ENCODE assay signal across 20 cellular contexts in the genomic region with DNA sequence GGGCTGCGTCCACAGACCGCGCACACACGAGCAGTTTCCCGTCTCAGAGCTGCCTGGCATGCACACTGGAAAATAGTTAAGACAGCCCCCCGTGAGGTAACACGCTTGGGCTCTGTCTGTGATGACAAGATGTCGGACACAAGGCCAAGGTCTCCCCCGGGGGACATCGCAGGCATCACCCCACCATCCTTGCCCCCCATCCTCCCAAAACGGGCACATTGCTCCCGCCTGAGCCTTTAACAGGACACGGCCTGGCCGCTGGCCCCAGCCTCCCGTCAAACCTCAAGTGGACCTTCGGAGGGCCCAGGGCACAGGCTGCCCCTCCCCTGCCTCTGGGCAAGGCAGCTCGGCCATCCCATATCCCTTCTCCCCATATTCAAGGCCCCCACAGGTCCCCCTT. TPM values are rescaled to one million over a fixed set of nuclear protein-coding genes. Genes with fewer than 3 reads are reported as not detected.
DNase-seq lines count a peak whose midpoint lies in the region; ATAC-seq, FAIRE-seq and TF ChIP-seq lines count a peak whose summit lies in the region.
"Had no signal": no experiment of that assay in that cellular context is flagged by ENCODE, and none has a peak within 500 bp of the region (broad histone marks: within the 10 kb centered on the region; RNA-seq: fewer than 3 reads in every experiment).

No MANE protein-coding gene starts in this region.

- no peak overlapping the region for H4K8ac ChIP-seq in neuronal stem cell (ENCODE audit: low read depth, low read length)

- no peak for TF ChIP-seq CTCF in brain (conservative IDR thresholded peaks at IDR 0.05)
- TF ChIP-seq CTCF in endodermal cell (conservative IDR thresholded peaks at IDR 0.05) = no peak
- TF ChIP-seq CTCF in foreskin keratinocyte (conservative IDR thresholded peaks at IDR 0.05) = no peak

- H3K36me3 Mint-ChIP-seq in brain (no peaks in the 10 kb centered on the region), endodermal cell (ENCODE audit: low read depth) (no peaks in the 10 kb centered on the region)
- H3K36me3 Mint-ChIP-seq: CD4-positive, alpha-beta memory T cell had no signal

- H3K23ac ChIP-seq in neuronal stem cell (ENCODE audit: low read depth, low read length, poor library complexity) = no peak overlapping the region

- no peak overlapping the region for H3K4ac ChIP-seq in neuronal stem cell (ENCODE audit: low read length)

- H3K27me3 Mint-ChIP-seq in brain (no peaks in the 10 kb centered on the region), endodermal cell (ENCODE audit: insufficient read depth) (peaks cover 8% of the 10 kb centered on the region)

- WGBS in endodermal cell (ENCODE audit: insufficient coverage in 1 of 2, insufficient read length in 1 of 2), 2 experiments = 93 to 97% methylated on average over 15 to 17 of the region's 17 CpGs
- no CpG with 5 or more reads among the region's 17 CpGs for WGBS in neuronal stem cell (ENCODE audit: extremely low coverage in 2 of 2, insufficient read length in 2 of 2, insufficient replicate concordance in 1 of 2), 2 donors

- H3K36me3 ChIP-seq in endodermal cell (ENCODE audit: control insufficient read depth, insufficient read depth, low read length) = no peaks in the 10 kb centered on the region
- peaks cover 1 to 53% of the 10 kb centered on the region in 2 donors for H3K36me3 ChIP-seq in neuronal stem cell (replicated peaks in 1 of 2; ENCODE audit: control insufficient read depth in 2 of 2, insufficient read depth in 2 of 2, low read length in 2 of 2)
- H3K36me3 ChIP-seq: BE2C, HAP-1 had no signal

- no peak overlapping the region for H2BK15ac ChIP-seq in neuronal stem cell (ENCODE audit: low read length)

- H2AFZ ChIP-seq in neuronal stem cell (ENCODE audit: low read length) = no peak overlapping the region

- H3K18ac ChIP-seq in neuronal stem cell (ENCODE audit: low read length) = no peak overlapping the region

- H3K9me3 ChIP-seq in endodermal cell (ENCODE audit: control insufficient read depth, low read length) = no peaks in the 10 kb centered on the region
- peaks cover 0 to 2% of the 10 kb centered on the region in 2 donors for H3K9me3 ChIP-seq in neuronal stem cell (replicated peaks in 1 of 2; ENCODE audit: control insufficient read depth in 2 of 2, insufficient read depth in 1 of 2, low read depth in 1 of 2, low read length in 2 of 2)
- H3K9me3 ChIP-seq: BE2C, HAP-1 had no signal

- H3K14ac ChIP-seq in neuronal stem cell (ENCODE audit: low read length) = peak overlapping the region; percentile 38

- H3K9me3 Mint-ChIP-seq in brain = peaks cover 0 to 2% (median 0%) of the 10 kb centered on the region in 5 experiments
- H3K9me3 Mint-ChIP-seq in endodermal cell = no peaks in the 10 kb centered on the region
- H3K9me3 Mint-ChIP-seq: IgD-negative memory B cell had no signal

- H3K27ac ChIP-seq in endodermal cell (ENCODE audit: low read depth, low read length) = no peak overlapping the region
- H3K27ac ChIP-seq in neuronal stem cell (replicated peaks; ENCODE audit: low read length) = no peak overlapping the region
- H3K27ac ChIP-seq in foreskin keratinocyte = no peak overlapping the region
- H3K27ac ChIP-seq: HL-60 had no signal

- H3K4me1 ChIP-seq in endodermal cell (ENCODE audit: control insufficient read depth, insufficient read depth, low read length) = no peaks in the 10 kb centered on the region
- H3K4me1 ChIP-seq in neuronal stem cell (ENCODE audit: control insufficient read depth in 2 of 2, insufficient read depth in 1 of 2, low read depth in 1 of 2, low read length in 2 of 2) = peaks cover 17 to 53% of the 10 kb centered on the region in 2 donors
- H3K4me1 ChIP-seq in foreskin keratinocyte = no peaks in the 10 kb centered on the region
- H3K4me1 ChIP-seq: HAP-1 had no signal

- no peak overlapping the region for H2BK120ac ChIP-seq in neuronal stem cell (ENCODE audit: low read depth, low read length)

- H3K27ac Mint-ChIP-seq in brain = peak overlapping the region in 3 of 5 experiments; percentile 64 to 91 (median 86)
- peak overlapping the region; percentile 41 for H3K27ac Mint-ChIP-seq in endodermal cell
- H3K27ac Mint-ChIP-seq: CD4-positive, alpha-beta memory T cell; IgD-negative memory B cell had no signal

- H3K4me2 ChIP-seq in neuronal stem cell (ENCODE audit: insufficient read depth, low read length, poor library complexity, severe bottlenecking) = peak overlapping the region; percentile 11

- H3K4me3 ChIP-seq in endodermal cell (ENCODE audit: low read length) (no peak overlapping the region), neuronal stem cell (ENCODE audit: low read length in 2 of 2) (no peak overlapping the region)
- H3K4me3 ChIP-seq: HAP-1 had no signal

- H3K79me1 ChIP-seq in neuronal stem cell (ENCODE audit: low read depth, low read length) = peaks cover 32% of the 10 kb centered on the region

- no peak for ATAC-seq in foreskin keratinocyte
- no peak for ATAC-seq in GM21825 (IDR thresholded peaks at IDR 0.05; ENCODE audit: unreplicated experiment)

- FAIRE-seq in HTR-8/SVneo (lab: Jason Lieb, UNC) = peak; percentile 46
- FAIRE-seq: A204.1 had no signal

- H4K91ac ChIP-seq in neuronal stem cell (ENCODE audit: low read depth, low read length, poor library complexity) = no peak overlapping the region

- no peak for DNase-seq in HTR-8/SVneo (ENCODE audit: insufficient read length, low spot score)
- DNase-seq in endodermal cell = no peak
- no peak for DNase-seq in neuronal stem cell (ENCODE audit: low spot score)
- DNase-seq in OCI-M1 (lab: John Stamatoyannopoulos, UW) = no peak
- DNase-seq in foreskin keratinocyte = no peak
- DNase-seq: ACHN; BE2C; C1 segment of cervical spinal cord; CD4-positive, alpha-beta memory T cell; DMS153; DMS79; GDM1; GOT3; KBM-7 had no signal

- H3K4me1 Mint-ChIP-seq in brain (peaks cover 74% of the 10 kb centered on the region), endodermal cell (no peaks in the 10 kb centered on the region)
- H3K4me1 Mint-ChIP-seq: CD4-positive, alpha-beta memory T cell; IgD-negative memory B cell had no signal

- no peaks in the 10 kb centered on the region for H3K27me3 ChIP-seq in endodermal cell (ENCODE audit: control insufficient read depth, insufficient read depth, low read length, poor library complexity, severe bottlenecking)
- no peaks in the 10 kb centered on the region for H3K27me3 ChIP-seq in neuronal stem cell (ENCODE audit: control insufficient read depth in 3 of 3, insufficient read depth in 3 of 3, low read depth in 1 of 3, low read length in 3 of 3)
- H3K27me3 ChIP-seq in foreskin keratinocyte = peaks cover 43% of the 10 kb centered on the region

- peak overlapping the region; percentile 56 for H2AK5ac ChIP-seq in neuronal stem cell (ENCODE audit: low read depth, low read length)

- peak overlapping the region; percentile 53 for H2BK5ac ChIP-seq in neuronal stem cell (ENCODE audit: low read length)

- no peak overlapping the region for H3K9ac ChIP-seq in endodermal cell (ENCODE audit: extremely low read depth, low read length, poor library complexity, severe bottlenecking)
- no peak overlapping the region for H3K9ac ChIP-seq in neuronal stem cell (ENCODE audit: low read depth, low read length, poor library complexity)

- H3K4me3 Mint-ChIP-seq in brain (peak overlapping the region in 2 of 5 experiments; percentile 37 to 62), endodermal cell (no peak overlapping the region)
- H3K4me3 Mint-ChIP-seq: CD4-positive, alpha-beta memory T cell; IgD-negative memory B cell had no signal

- no peak overlapping the region for H2BK12ac ChIP-seq in neuronal stem cell (ENCODE audit: low read length)

RNA-seq across cellular contexts. Expression of gene KCNQ2, which starts 5.6 kb away (rescaled TPM):
- polyA plus RNA-seq in brain (ENCODE audit: insufficient read depth, low read depth, low replicate concordance) (100 TPM), foreskin keratinocyte (not detected in 2 replicates)
- total RNA-seq in endodermal cell (10 to 100 TPM; 36.4 to 62.8 TPM), foreskin keratinocyte (not detected in 2 replicates)
- polyA plus RNA-seq in endodermal cell (2013, experiment 1 of 2) = 111 TPM
- polyA plus RNA-seq in endodermal cell (2013, experiment 2 of 2) = 96.8 TPM
- polyA plus RNA-seq in neuronal stem cell (2013, experiment 1 of 2) = 79.3 TPM
- 73.4 TPM for polyA plus RNA-seq in neuronal stem cell (2013, experiment 2 of 2)
- total RNA-seq: CD4-positive, alpha-beta memory T cell had no signal
- polyA plus RNA-seq: CD4-positive, alpha-beta memory T cell had no signal

RNA-seq across cellular contexts. Expression of gene EEF1A2, which starts 32.0 kb away (rescaled TPM):
- polyA plus RNA-seq in brain (ENCODE audit: insufficient read depth, low read depth, low replicate concordance) (1,308 TPM), foreskin keratinocyte (0.08 and 0.09 TPM in 2 replicates)
- total RNA-seq in endodermal cell (10 to 100 TPM; 12.1 to 22.6 TPM), foreskin keratinocyte (0.04 TPM in 1 of 2 replicates, not detected in the other)
- polyA plus RNA-seq in endodermal cell (2013, experiment 1 of 2) = 24.7 TPM
- 18.3 TPM for polyA plus RNA-seq in endodermal cell (2013, experiment 2 of 2)
- polyA plus RNA-seq in neuronal stem cell (2013, experiment 1 of 2) = 0.57 TPM
- 0.96 TPM for polyA plus RNA-seq in neuronal stem cell (2013, experiment 2 of 2)
- polyA plus RNA-seq: CD4-positive, alpha-beta memory T cell; IgD-negative memory B cell had no signal

RNA-seq across cellular contexts. Expression of gene PPDPF, which starts 53.7 kb away (rescaled TPM):
- polyA plus RNA-seq in brain (ENCODE audit: insufficient read depth, low read depth, low replicate concordance) (1,213 TPM), foreskin keratinocyte (575 and 701 TPM in 2 replicates)
- total RNA-seq in endodermal cell (100 to 1,000 TPM; 247 to 296 TPM), foreskin keratinocyte (181 and 190 TPM in 2 replicates)
- polyA plus RNA-seq in endodermal cell (2013, experiment 1 of 2) = 318 TPM
- polyA plus RNA-seq in endodermal cell (2013, experiment 2 of 2) = 282 TPM
- 310 TPM for polyA plus RNA-seq in neuronal stem cell (2013, experiment 1 of 2)
- 296 TPM for polyA plus RNA-seq in neuronal stem cell (2013, experiment 2 of 2)

Comparison
In these comparisons a context has a peak if more than half of its experiments do, and no peak if none do; other contexts are left out.
1. RNA of gene KCNQ2, which starts 5.6 kb away (total RNA-seq): 36.4 to 62.8 TPM in endodermal cell; not detected in foreskin keratinocyte; every median in the first group is over 10 times any median in the second.
2. RNA of gene EEF1A2, which starts 32.0 kb away (total RNA-seq): 12.1 to 22.6 TPM in endodermal cell; 0.04 TPM in foreskin keratinocyte; every median in the first group is over 10 times any median in the second.